In genomic region chr22:45163417-45164216, GRCh38 we compare ENCODE assay signal across 1 cellular context.
TF ChIP-seq lines count a peak whose summit lies in the region.

Gene NUP50 (plus strand): TSS chr22:45163925. CDS start chr22:45168178, 4,253 bp downstream.

TF ChIP-seq in HepG2, 621 proteins besides CTCF, POLR2A, EP300 and RAD21 (continued from another document and continues in another):
- peak; percentile 94 for TF ChIP-seq ZNF253 (CRISPR knock-in tag; IDR thresholded peaks at IDR 0.05; ENCODE audit: borderline replicate concordance)
- 0 out of 2 replicates have a peak, but pooled peaks have one; percentile 82 for TF ChIP-seq ZNF224 (CRISPR knock-in tag; IDR thresholded peaks at IDR 0.05)
- TF ChIP-seq SMARCE1 (IDR thresholded peaks at IDR 0.05; ENCODE audit: borderline replicate concordance) = no peak
- TF ChIP-seq KDM6A (CRISPR knock-in tag; IDR thresholded peaks at IDR 0.05; ENCODE audit: low read depth) = no peak
- no peak for TF ChIP-seq ZNF496 (CRISPR knock-in tag; IDR thresholded peaks at IDR 0.05; ENCODE audit: insufficient replicate concordance)
- TF ChIP-seq SMYD3 (CRISPR knock-in tag; IDR thresholded peaks at IDR 0.05) = peak; percentile 83; the same call in 1 of the 2 replicates
- peak in 1 of 2 experiments; percentile 73; a peak in 2 of 4 replicates for TF ChIP-seq ATF4 (CRISPR knock-in tag; IDR thresholded peaks at IDR 0.05)
- TF ChIP-seq KLF12 (CRISPR knock-in tag; IDR thresholded peaks at IDR 0.05; ENCODE audit: borderline replicate concordance) = peak; percentile 74; the same call in 1 of the 2 replicates
- TF ChIP-seq CBX2 (IDR thresholded peaks at IDR 0.05; ENCODE audit: low read depth, low read length) = no peak
- TF ChIP-seq CBX2 (CRISPR knock-in tag; IDR thresholded peaks at IDR 0.05; ENCODE audit: low read depth) = no peak
- 0 out of 2 replicates have a peak, but pooled peaks have one; percentile 15 for TF ChIP-seq GATA4 (IDR thresholded peaks at IDR 0.05; ENCODE audit: borderline replicate concordance, low read depth)
- peak; percentile 84 for TF ChIP-seq TARDBP (CRISPR knock-in tag; IDR thresholded peaks at IDR 0.05)
- no peak; the same call in 1 of the 2 replicates for TF ChIP-seq ZNF33A (CRISPR knock-in tag; IDR thresholded peaks at IDR 0.05; ENCODE audit: borderline replicate concordance)
- no peak for TF ChIP-seq RFXANK (CRISPR knock-in tag; IDR thresholded peaks at IDR 0.05)
- peak; percentile 79 for TF ChIP-seq ZFX (CRISPR knock-in tag; IDR thresholded peaks at IDR 0.05; ENCODE audit: low read depth)
- peak; percentile 55 for TF ChIP-seq MED8 (CRISPR knock-in tag; IDR thresholded peaks at IDR 0.05; ENCODE audit: insufficient replicate concordance)
- no peak for TF ChIP-seq PLSCR1 (CRISPR knock-in tag; IDR thresholded peaks at IDR 0.05; ENCODE audit: borderline replicate concordance)
- peak; percentile 98 for TF ChIP-seq KDM5B (CRISPR knock-in tag; IDR thresholded peaks at IDR 0.05; ENCODE audit: borderline replicate concordance)
- TF ChIP-seq ZNF10 (CRISPR knock-in tag; IDR thresholded peaks at IDR 0.05; ENCODE audit: borderline replicate concordance, low read depth) = no peak
- 0 out of 2 replicates have a peak, but pooled peaks have one; percentile 53 for TF ChIP-seq HHEX (CRISPR knock-in tag; IDR thresholded peaks at IDR 0.05)
- TF ChIP-seq STAT6 (CRISPR knock-in tag; IDR thresholded peaks at IDR 0.05; ENCODE audit: borderline replicate concordance) = no peak
- TF ChIP-seq HNRNPLL (IDR thresholded peaks at IDR 0.05; ENCODE audit: low read depth, low read length, poor library complexity, severe bottlenecking) = peak; percentile 35
- TF ChIP-seq SIX1 (CRISPR knock-in tag; IDR thresholded peaks at IDR 0.05; ENCODE audit: borderline replicate concordance) = no peak
- TF ChIP-seq PRMT3 (CRISPR knock-in tag; IDR thresholded peaks at IDR 0.05; ENCODE audit: borderline replicate concordance, low read depth) = peak; percentile 81; the same call in 1 of the 2 replicates
- TF ChIP-seq UBTF (CRISPR knock-in tag; IDR thresholded peaks at IDR 0.05) = peak; percentile 89
- peak; percentile 42; the same call in 1 of the 2 replicates for TF ChIP-seq ZBTB33 (CRISPR knock-in tag; IDR thresholded peaks at IDR 0.05)
- 0 out of 2 replicates have a peak, but pooled peaks have one; percentile 43 for TF ChIP-seq ZNF343 (CRISPR knock-in tag; IDR thresholded peaks at IDR 0.05)
- no peak for TF ChIP-seq ZFP1 (CRISPR knock-in tag; IDR thresholded peaks at IDR 0.05)
- peak; percentile 97 for TF ChIP-seq NR0B2 (CRISPR knock-in tag; IDR thresholded peaks at IDR 0.05)
- peak; percentile 88 for TF ChIP-seq NRL (CRISPR knock-in tag; IDR thresholded peaks at IDR 0.05; ENCODE audit: borderline replicate concordance)
- peak; percentile 96 for TF ChIP-seq BORCS8-MEF2B (CRISPR knock-in tag; IDR thresholded peaks at IDR 0.05)
- TF ChIP-seq KAT7 (CRISPR knock-in tag; IDR thresholded peaks at IDR 0.05; ENCODE audit: borderline replicate concordance) = peak; percentile 43; the same call in 1 of the 2 replicates
- peak; percentile 56; the same call in 1 of the 2 replicates for TF ChIP-seq ZNF280D (CRISPR knock-in tag; IDR thresholded peaks at IDR 0.05)
- TF ChIP-seq ZNF281 (CRISPR knock-in tag; IDR thresholded peaks at IDR 0.05; ENCODE audit: borderline replicate concordance) = no peak; the same call in 1 of the 2 replicates
- TF ChIP-seq SRY (CRISPR knock-in tag; IDR thresholded peaks at IDR 0.05) = peak; percentile 85
- TF ChIP-seq KMT2A (CRISPR knock-in tag; IDR thresholded peaks at IDR 0.05) = peak; percentile 92
- no peak for TF ChIP-seq MATR3 (CRISPR knock-in tag; IDR thresholded peaks at IDR 0.05)
- peak; percentile 88 for TF ChIP-seq ZNF704 (CRISPR knock-in tag; IDR thresholded peaks at IDR 0.05; ENCODE audit: borderline replicate concordance)
- no peak for TF ChIP-seq SNRNP70 (IDR thresholded peaks at IDR 0.05; ENCODE audit: low read depth, low read length)
- TF ChIP-seq ZFYVE20 (CRISPR knock-in tag; IDR thresholded peaks at IDR 0.05; ENCODE audit: borderline replicate concordance, low read depth) = peak; percentile 70; the same call in 1 of the 2 replicates
- peak; percentile 60; the same call in 1 of the 2 replicates for TF ChIP-seq BRCA1 (CRISPR knock-in tag; IDR thresholded peaks at IDR 0.05)
- TF ChIP-seq ZBTB25 (CRISPR knock-in tag; IDR thresholded peaks at IDR 0.05) = peak; percentile 84
- TF ChIP-seq ZNF274 (CRISPR knock-in tag; IDR thresholded peaks at IDR 0.05) = peak; percentile 97
